Comparison of ENCODE assay signal across 13 cellular contexts in genomic region chr16:54135361-54136275, GRCh38.
DNase-seq lines count a peak whose midpoint lies in the region; ATAC-seq and TF ChIP-seq lines count a peak whose summit lies in the region.
"Had no signal": no experiment of that assay in that cellular context is flagged by ENCODE, and none has a peak within 500 bp of the region (broad histone marks: within the 10 kb centered on the region; RNA-seq: fewer than 3 reads in every experiment).

No MANE protein-coding gene starts in this region.

- TF ChIP-seq EP300 in tibial nerve (IDR thresholded peaks at IDR 0.05) = no peak

- H3K36me3 ChIP-seq in breast epithelium = no peaks in the 10 kb centered on the region
- no peaks in the 10 kb centered on the region for H3K36me3 ChIP-seq in tibial nerve

- no peak overlapping the region for H3K4me3 ChIP-seq in breast epithelium
- no peak overlapping the region for H3K4me3 ChIP-seq in tibial nerve

- H3K27ac Mint-ChIP-seq in MCF 10A (ENCODE audit: low read depth, unreplicated experiment) (peak overlapping the region; percentile 65), T-cell (no peak overlapping the region)
- H3K27ac Mint-ChIP-seq: activated naive CD4-positive, alpha-beta T cell treated with anti-CD3 and anti-CD28 coated beads, Interleukin-2, amount 50 U/mL, for 24 hours had no signal

- H3K27ac ChIP-seq in breast epithelium (no peak overlapping the region), tibial nerve (no peak overlapping the region)

- no peak for TF ChIP-seq POLR2A in breast epithelium (IDR thresholded peaks at IDR 0.05)
- TF ChIP-seq POLR2A in tibial nerve (IDR thresholded peaks at IDR 0.05) = no peak

- peak; percentile 84 for ATAC-seq in SK-N-SH treated with all-trans-retinoic acid at 6 μM for 48 hours
- ATAC-seq in T-cell (replicated peaks in 1 of 4) = no peak

- BruUV-seq in MCF 10A (replicated peaks; lab: Mats Ljungman, UMichigan) = no TSS peak

- H3K9me3 ChIP-seq in breast epithelium (no peaks in the 10 kb centered on the region), tibial nerve (peaks cover 0 to 13% (median 0%) of the 10 kb centered on the region in 4 donors)

- H3K36me3 Mint-ChIP-seq in MCF 10A (ENCODE audit: insufficient read depth, unreplicated experiment) (no peaks in the 10 kb centered on the region), T-cell (no peaks in the 10 kb centered on the region)
- H3K36me3 Mint-ChIP-seq: activated naive CD4-positive, alpha-beta T cell treated with anti-CD3 and anti-CD28 coated beads, Interleukin-2, amount 50 U/mL, for 24 hours had no signal

- TF ChIP-seq CTCF in MCF 10A (IDR thresholded peaks at IDR 0.05; ENCODE audit: unreplicated experiment) (no peak), breast epithelium (IDR thresholded peaks at IDR 0.05) (no peak), tibial nerve (IDR thresholded peaks at IDR 0.05) (no peak)

- H3K4me3 Mint-ChIP-seq in MCF 10A (ENCODE audit: unreplicated experiment) = no peak overlapping the region
- no peak overlapping the region for H3K4me3 Mint-ChIP-seq in T-cell
- H3K4me3 Mint-ChIP-seq: activated naive CD4-positive, alpha-beta T cell treated with anti-CD3 and anti-CD28 coated beads, Interleukin-2, amount 50 U/mL, for 24 hours had no signal

- no peaks in the 10 kb centered on the region for H3K27me3 ChIP-seq in breast epithelium
- no peaks in the 10 kb centered on the region for H3K27me3 ChIP-seq in tibial nerve

- 78 to 81% methylated on average over 5 of the region's 5 CpGs for WGBS in tibial nerve, 2 donors

- DNase-seq in MCF 10A (ENCODE audit: unreplicated experiment) (peak; percentile 50), breast epithelium (ENCODE audit: low spot score in 2 of 2) (no peak), fibroblast of peridontal ligament (ENCODE audit: extremely low read depth) (peak; percentile 66), stromal cell of bone marrow (ENCODE audit: low read depth) (peak; percentile 55), NCI-H524 treated with DMSO at 0.1 percent for 48 hours (lab: John Stamatoyannopoulos, UW) (no peak), T-cell (no peak), tibial nerve (ENCODE audit: low spot score in 2 of 2) (no peak)
- DNase-seq: DMS79 treated with DMSO at 0.1 percent for 48 hours; effector CD4-positive, alpha-beta T cell; NCI-H1436 treated with DMSO at 0.1 percent for 48 hours; NK-92 treated with Interleukin-12 subunit alpha and Interleukin-12 subunit beta, amount 100 ng/mL, for 24 hours had no signal

- POLR2A ChIA-PET in MCF 10A (lab: Yijun Ruan, JAX) (interaction anchor here (0.8 to 0.9 kb wide), 3 partner anchors 66 to 412 kb away, joined by 3 to 4 read pairs (median 3); no protein-coding TSS in a partner anchor), T-cell (lab: Charles Lee) (no interaction called here)

- H3K4me1 ChIP-seq in breast epithelium (no peaks in the 10 kb centered on the region), tibial nerve (no peaks in the 10 kb centered on the region)

- intact Hi-C loops in MCF 10A (cut with micrococcal nuclease) = no loop called here
- intact Hi-C loops in breast epithelium (cut with DNase I; ENCODE audit: low total_unique reads) = no loop called here

- peaks cover 14% of the 10 kb centered on the region for H3K4me1 Mint-ChIP-seq in MCF 10A (ENCODE audit: insufficient read depth, unreplicated experiment)
- H3K4me1 Mint-ChIP-seq in T-cell = no peaks in the 10 kb centered on the region
- H3K4me1 Mint-ChIP-seq: activated naive CD4-positive, alpha-beta T cell treated with anti-CD3 and anti-CD28 coated beads, Interleukin-2, amount 50 U/mL, for 24 hours had no signal

- no peaks in the 10 kb centered on the region for H3K9me3 Mint-ChIP-seq in MCF 10A (ENCODE audit: unreplicated experiment)
- peaks cover 0 to 3% (median 0%) of the 10 kb centered on the region in 3 donors for H3K9me3 Mint-ChIP-seq in T-cell
- H3K9me3 Mint-ChIP-seq: activated naive CD4-positive, alpha-beta T cell treated with anti-CD3 and anti-CD28 coated beads, Interleukin-2, amount 50 U/mL, for 24 hours had no signal

- H3K27me3 Mint-ChIP-seq in MCF 10A (ENCODE audit: insufficient read depth, unreplicated experiment) (no peaks in the 10 kb centered on the region), T-cell (peaks cover 7 to 10% of the 10 kb centered on the region in 2 donors)
- H3K27me3 Mint-ChIP-seq: activated naive CD4-positive, alpha-beta T cell treated with anti-CD3 and anti-CD28 coated beads, Interleukin-2, amount 50 U/mL, for 24 hours had no signal

- CTCF ChIA-PET in MCF 10A (lab: Yijun Ruan, JAX) (interaction anchor here (0.7 to 0.8 kb wide), 2 partner anchors 13 to 1247 kb away, joined by 3 read pairs; no protein-coding TSS in a partner anchor), T-cell (lab: Charles Lee) (no interaction called here)

TF ChIP-seq in SK-N-SH treated with all-trans-retinoic acid at 6 μM for 48 hours, 23 proteins besides CTCF, POLR2A, EP300 and RAD21 (continues in another document):
- TF ChIP-seq ARNTL (CRISPR knock-in tag; IDR thresholded peaks at IDR 0.05; ENCODE audit: borderline replicate concordance, low read depth) (no peak), OSR1 (CRISPR knock-in tag; IDR thresholded peaks at IDR 0.05) (no peak), ZNF565 (CRISPR knock-in tag; conservative IDR thresholded peaks at IDR 0.05; ENCODE audit: low read depth) (no peak), PATZ1 (CRISPR knock-in tag; IDR thresholded peaks at IDR 0.05; ENCODE audit: borderline replicate concordance) (no peak), CSDC2 (CRISPR knock-in tag; IDR thresholded peaks at IDR 0.05) (no peak), BACH2 (CRISPR knock-in tag; IDR thresholded peaks at IDR 0.05; ENCODE audit: borderline replicate concordance) (no peak), ZNF8 (CRISPR knock-in tag; IDR thresholded peaks at IDR 0.05) (no peak), TCF4 (CRISPR knock-in tag; IDR thresholded peaks at IDR 0.05; ENCODE audit: borderline replicate concordance) (no peak), CSRNP3 (CRISPR knock-in tag; IDR thresholded peaks at IDR 0.05) (no peak), ZNF70 (CRISPR knock-in tag; IDR thresholded peaks at IDR 0.05) (no peak), PPARA (CRISPR knock-in tag; IDR thresholded peaks at IDR 0.05; ENCODE audit: borderline replicate concordance) (no peak), CREB5 (CRISPR knock-in tag; IDR thresholded peaks at IDR 0.05; ENCODE audit: low read depth) (no peak), TOX (CRISPR knock-in tag; IDR thresholded peaks at IDR 0.05; ENCODE audit: borderline replicate concordance) (no peak), ESRRG (CRISPR knock-in tag; IDR thresholded peaks at IDR 0.05) (no peak), SNAI2 (CRISPR knock-in tag; IDR thresholded peaks at IDR 0.05) (no peak)

Comparison
In these comparisons a context has a peak if more than half of its experiments do, and no peak if none do; other contexts are left out.
1. DNase-seq: peak in MCF 10A (single experiment), fibroblast of peridontal ligament (single experiment) and stromal cell of bone marrow (single experiment); none in breast epithelium (0 of 2), NCI-H524 treated with DMSO at 0.1 percent for 48 hours (single experiment), T-cell (0 of 34) and tibial nerve (0 of 2).